Comparison of ENCODE assay signal across 10 cellular contexts in genomic region chr4:76898385-76898692, GRCh38. TPM values are rescaled to one million over a fixed set of nuclear protein-coding genes. Genes with fewer than 3 reads are reported as not detected.
DNase-seq lines count a peak whose midpoint lies in the region; ATAC-seq and TF ChIP-seq lines count a peak whose summit lies in the region.
"Had no signal": no experiment of that assay in that cellular context is flagged by ENCODE, and none has a peak within 500 bp of the region (broad histone marks: within the 10 kb centered on the region; RNA-seq: fewer than 3 reads in every experiment).

No MANE protein-coding gene starts in this region.

- peaks cover 9% of the 10 kb centered on the region for H3K4me1 Mint-ChIP-seq in T-helper 17 cell

- H3K27me3 ChIP-seq in gastroesophageal sphincter (peaks cover 57% of the 10 kb centered on the region), rectal smooth muscle tissue (ENCODE audit: control insufficient read depth, insufficient read depth, low read length) (peaks cover 5% of the 10 kb centered on the region)

- peaks cover 14% of the 10 kb centered on the region for H3K27me3 Mint-ChIP-seq in T-helper 17 cell

- no peaks in the 10 kb centered on the region for H3K36me3 ChIP-seq in ES-I3 (ENCODE audit: insufficient read depth, low read length)
- H3K36me3 ChIP-seq in gastroesophageal sphincter = no peaks in the 10 kb centered on the region
- H3K36me3 ChIP-seq in rectal smooth muscle tissue (ENCODE audit: control insufficient read depth, insufficient read depth, low read length) = no peaks in the 10 kb centered on the region

- 25 to 64% methylated on average over 6 to 11 of the region's 14 CpGs for WGBS in gastroesophageal sphincter (ENCODE audit: low coverage in 1 of 2), 2 donors

- ATAC-seq in T-helper 17 cell (no peak), gastroesophageal sphincter (no peak), GM18502 (IDR thresholded peaks at IDR 0.05; ENCODE audit: poor library complexity, unreplicated experiment) (no peak)

- no peak for TF ChIP-seq EP300 in gastroesophageal sphincter (IDR thresholded peaks at IDR 0.05)

- H3K9ac ChIP-seq in ES-I3 (ENCODE audit: low read depth, low read length) (peak overlapping the region; percentile 78; the same call in 1 of the 2 replicates), rectal smooth muscle tissue (ENCODE audit: low read length) (no peak overlapping the region)

- peaks cover 6% of the 10 kb centered on the region for H3K36me3 Mint-ChIP-seq in T-helper 17 cell (ENCODE audit: low read depth)

- no peak for TF ChIP-seq POLR2A in gastroesophageal sphincter (IDR thresholded peaks at IDR 0.05)

- H3K4me3 ChIP-seq in gastroesophageal sphincter (peak overlapping the region; percentile 23 to 57), rectal smooth muscle tissue (ENCODE audit: low read length) (peak overlapping the region; percentile 68)

- H3K27ac Mint-ChIP-seq in T-helper 17 cell = peak overlapping the region; percentile 3

- no peak for DNase-seq in T-helper 17 cell
- DNase-seq in iPS-NIHi7 (ENCODE audit: extremely low spot score) = no peak
- DNase-seq in DMS153 (lab: John Stamatoyannopoulos, UW) = no peak
- no peak for DNase-seq in NCI-H1694 treated with DMSO at 0.1 percent for 48 hours (lab: John Stamatoyannopoulos, UW)

- TF ChIP-seq CTCF in gastroesophageal sphincter (IDR thresholded peaks at IDR 0.05) = no peak

- peak overlapping the region; percentile 61 for H3K4me3 Mint-ChIP-seq in T-helper 17 cell

- H3K4me1 ChIP-seq in ES-I3 (ENCODE audit: insufficient read depth, low read length) (no peaks in the 10 kb centered on the region), gastroesophageal sphincter (peaks cover 0 to 20% (median 0%) of the 10 kb centered on the region in 3 donors), rectal smooth muscle tissue (ENCODE audit: control insufficient read depth, insufficient read depth, low read length) (no peaks in the 10 kb centered on the region)

- no peak overlapping the region for H3K27ac ChIP-seq in gastroesophageal sphincter
- H3K27ac ChIP-seq in rectal smooth muscle tissue (ENCODE audit: low read depth, low read length) = no peak overlapping the region
- H3K27ac ChIP-seq: SK-N-MC had no signal

- H3K9me3 ChIP-seq in ES-I3 (ENCODE audit: control insufficient read depth, insufficient read depth, low read length) = no peaks in the 10 kb centered on the region
- no peaks in the 10 kb centered on the region for H3K9me3 ChIP-seq in T-helper 17 cell (ENCODE audit: control insufficient read depth, low read length, poor library complexity, severe bottlenecking)
- no peaks in the 10 kb centered on the region for H3K9me3 ChIP-seq in gastroesophageal sphincter

RNA-seq across cellular contexts. Expression of gene SOWAHB, which starts 0.4 kb away (rescaled TPM):
- total RNA-seq in T-helper 17 cell (not detected), gastroesophageal sphincter (1 to 10 TPM in 1 of 4 donors, under 1 TPM in 1, not detected in 2; 0.62 to 1.8 TPM)
- total RNA-seq: dermis microvascular lymphatic vessel endothelial cell had no signal

RNA-seq across cellular contexts. Expression of gene SEPTIN11, which starts 51.2 kb away (rescaled TPM):
- total RNA-seq in T-helper 17 cell (10 to 100 TPM; 21.4 to 40.3 TPM), gastroesophageal sphincter (100 to 1,000 TPM in 2 of 4 donors, 10 to 100 TPM in 2; 65.1 to 192 (median 97.8) TPM)
